ENCODE assay signal across 16 cellular contexts in genomic region chr1:77476460-77476859, GRCh38.
"Had no signal": no experiment of that assay in that cellular context is flagged by ENCODE, and none has a peak within 500 bp of the region (broad histone marks: within the 10 kb centered on the region; RNA-seq: fewer than 3 reads in every experiment).

No MANE protein-coding gene starts in this region.

- H3K27ac Mint-ChIP-seq: activated B cell treated with CpG ODN at 0.5 μM for 24 hours; activated CD8-positive, alpha-beta T cell treated with anti-CD3 and anti-CD28 coated beads, Interleukin-2, amount 10 ng/mL, durations not matched to agents 7 days and 5 days; natural killer cell treated with Interleukin-12 subunit alpha and Interleukin-12 subunit beta and Interleukin-15 and Interleukin-18, amount 100 ng/mL, for 72 hours; progenitor cell of endocrine pancreas; stimulated activated naive B cell treated with anti-CD40 and anti-IgM and Interleukin-4, amounts not matched to agents 10 μg/mL and 1 μg/mL and 100 μg/mL, for 72 hours; T-helper 1 cell treated with Interleukin-12 subunit alpha and Interleukin-12 subunit beta and Interleukin-4 antibody, amounts not matched to agents 30 μg/mL and 1 μg/mL, for 36 hours had no signal

- H3K4me3 Mint-ChIP-seq: activated B cell treated with CpG ODN at 0.5 μM for 24 hours; activated CD8-positive, alpha-beta T cell treated with anti-CD3 and anti-CD28 coated beads, Interleukin-2, amount 10 ng/mL, durations not matched to agents 7 days and 5 days; activated naive CD4-positive, alpha-beta T cell treated with anti-CD3 and anti-CD28 coated beads, Interleukin-2, amount 50 U/mL, for 24 hours; natural killer cell treated with Interleukin-12 subunit alpha and Interleukin-12 subunit beta and Interleukin-15 and Interleukin-18, amount 100 ng/mL, for 72 hours; stimulated activated naive B cell treated with anti-CD40 and anti-IgM and Interleukin-4, amounts not matched to agents 10 μg/mL and 1 μg/mL and 100 μg/mL, for 72 hours; T-helper 1 cell treated with Interleukin-12 subunit alpha and Interleukin-12 subunit beta and Interleukin-4 antibody, amounts not matched to agents 30 μg/mL and 1 μg/mL, for 36 hours had no signal

- DNase-seq: activated B cell treated with CpG ODN at 0.5 μM for 24 hours; activated CD4-positive, alpha-beta T cell treated with anti-CD3 and anti-CD28 coated beads for 48 hours; activated CD8-positive, alpha-beta memory T cell treated with anti-CD3 and anti-CD28 coated beads, Interleukin-2, amount 50 U/mL, for 4 hours; activated CD8-positive, alpha-beta T cell treated with anti-CD3 and anti-CD28 coated beads, Interleukin-2, amount 10 ng/mL, durations not matched to agents 7 days and 5 days; activated effector memory CD4-positive, alpha-beta T cell treated with anti-CD3 and anti-CD28 coated beads, Interleukin-2, amount 50 U/mL, for 16 hours; activated T-cell treated with anti-CD3 and anti-CD28 coated beads, Interleukin-2, amount 50 U/mL, for 48 hours; mesendoderm; occipital lobe; stimulated activated CD4-positive, alpha-beta T cell treated with anti-CD3 and anti-CD28 coated beads, Interleukin-2, amount 100 ng/mL, for 48 hours; stimulated activated naive B cell treated with anti-CD40 and anti-IgM and Interleukin-4, amounts not matched to agents 10 μg/mL and 1 μg/mL and 100 μg/mL, for 72 hours; transverse colon had no signal

- H3K27me3 Mint-ChIP-seq: activated naive CD4-positive, alpha-beta T cell treated with anti-CD3 and anti-CD28 coated beads, Interleukin-2, amount 50 U/mL, for 24 hours; progenitor cell of endocrine pancreas had no signal

- ATAC-seq: activated CD8-positive, alpha-beta T cell treated with anti-CD3 and anti-CD28 coated beads, Interleukin-2, amount 10 ng/mL, durations not matched to agents 7 days and 5 days; gastroesophageal sphincter; natural killer cell treated with Interleukin-12 subunit alpha and Interleukin-12 subunit beta and Interleukin-15 and Interleukin-18, amount 100 ng/mL, for 72 hours; stimulated activated naive B cell treated with anti-CD40 and anti-IgM and Interleukin-4, amounts not matched to agents 10 μg/mL and 1 μg/mL and 100 μg/mL, for 72 hours had no signal

- H3K4me1 Mint-ChIP-seq: activated B cell treated with CpG ODN at 0.5 μM for 24 hours; stimulated activated naive B cell treated with anti-CD40 and anti-IgM and Interleukin-4, amounts not matched to agents 10 μg/mL and 1 μg/mL and 100 μg/mL, for 72 hours had no signal

- H3K36me3 Mint-ChIP-seq: stimulated activated naive B cell treated with anti-CD40 and anti-IgM and Interleukin-4, amounts not matched to agents 10 μg/mL and 1 μg/mL and 100 μg/mL, for 72 hours had no signal

- H3K9me3 Mint-ChIP-seq: activated B cell treated with CpG ODN at 0.5 μM for 24 hours; activated naive CD4-positive, alpha-beta T cell treated with anti-CD3 and anti-CD28 coated beads, Interleukin-2, amount 50 U/mL, for 24 hours; stimulated activated naive B cell treated with anti-CD40 and anti-IgM and Interleukin-4, amounts not matched to agents 10 μg/mL and 1 μg/mL and 100 μg/mL, for 72 hours; T-helper 1 cell treated with Interleukin-12 subunit alpha and Interleukin-12 subunit beta and Interleukin-4 antibody, amounts not matched to agents 30 μg/mL and 1 μg/mL, for 36 hours had no signal
